ENCODE assay signal across 1 cellular context in the genomic region with DNA sequence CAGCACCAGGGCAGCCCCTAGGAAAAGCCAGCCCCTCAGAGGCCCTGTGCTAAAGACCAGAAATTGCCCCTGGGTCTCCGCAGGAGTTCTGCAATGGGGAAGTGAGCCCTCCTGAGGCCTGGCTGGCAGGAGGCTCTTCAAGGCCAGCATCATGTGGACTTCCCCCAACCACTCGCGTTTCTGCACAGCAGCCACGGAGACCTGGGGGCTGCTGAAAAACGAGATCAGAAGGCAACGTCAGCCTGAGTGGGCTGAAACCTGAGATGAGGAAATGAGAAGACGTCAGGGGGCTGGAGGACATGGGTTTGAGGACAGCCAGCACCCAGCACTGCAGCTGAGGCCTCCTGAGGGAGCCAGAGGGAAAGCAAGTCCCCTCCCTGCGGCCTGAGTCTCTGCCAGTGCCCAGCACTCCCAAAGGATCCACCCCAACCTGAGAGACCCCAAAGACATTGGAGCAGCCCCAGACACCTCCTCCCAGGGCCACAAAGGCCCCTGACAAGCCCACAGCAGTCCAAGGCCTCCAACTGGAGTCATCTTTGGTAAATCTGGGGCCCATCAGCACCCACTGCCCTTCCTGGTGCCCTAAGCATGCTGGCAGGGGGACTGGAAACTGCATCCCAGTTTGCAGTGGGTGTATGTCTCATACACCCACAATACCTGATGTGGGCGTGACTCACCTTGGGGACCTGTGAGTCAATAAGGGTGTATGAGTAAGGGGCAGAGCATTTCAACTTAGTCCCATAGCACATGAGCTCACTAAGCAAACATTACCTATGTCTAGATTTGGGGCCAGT.
TF ChIP-seq lines count a peak whose summit lies in the region.

No MANE protein-coding gene starts in this region.

TF ChIP-seq in HCT116, 20 proteins besides CTCF, POLR2A, EP300 and RAD21 (continued from another document):
- TF ChIP-seq, protein P1, sequence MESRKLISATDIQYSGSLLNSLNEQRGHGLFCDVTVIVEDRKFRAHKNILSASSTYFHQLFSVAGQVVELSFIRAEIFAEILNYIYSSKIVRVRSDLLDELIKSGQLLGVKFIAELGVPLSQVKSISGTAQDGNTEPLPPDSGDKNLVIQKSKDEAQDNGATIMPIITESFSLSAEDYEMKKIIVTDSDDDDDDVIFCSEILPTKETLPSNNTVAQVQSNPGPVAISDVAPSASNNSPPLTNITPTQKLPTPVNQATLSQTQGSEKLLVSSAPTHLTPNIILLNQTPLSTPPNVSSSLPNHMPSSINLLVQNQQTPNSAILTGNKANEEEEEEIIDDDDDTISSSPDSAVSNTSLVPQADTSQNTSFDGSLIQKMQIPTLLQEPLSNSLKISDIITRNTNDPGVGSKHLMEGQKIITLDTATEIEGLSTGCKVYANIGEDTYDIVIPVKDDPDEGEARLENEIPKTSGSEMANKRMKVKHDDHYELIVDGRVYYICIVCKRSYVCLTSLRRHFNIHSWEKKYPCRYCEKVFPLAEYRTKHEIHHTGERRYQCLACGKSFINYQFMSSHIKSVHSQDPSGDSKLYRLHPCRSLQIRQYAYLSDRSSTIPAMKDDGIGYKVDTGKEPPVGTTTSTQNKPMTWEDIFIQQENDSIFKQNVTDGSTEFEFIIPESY (IDR thresholded peaks at IDR 0.05; ENCODE audit: extremely low read depth, insufficient replicate concordance, low read length) = no peak
- TF ChIP-seq CBX3 (IDR thresholded peaks at IDR 0.05; ENCODE audit: low read depth) = no peak
- TF ChIP-seq POLR2AphosphoS5 (IDR thresholded peaks at IDR 0.05; ENCODE audit: low read depth, low read length) = peak; percentile 71
- 0 out of 2 replicates have a peak, but pooled peaks have one; percentile 4 for TF ChIP-seq ZFX (IDR thresholded peaks at IDR 0.05)
- no peak for TF ChIP-seq SRF (IDR thresholded peaks at IDR 0.05; ENCODE audit: low read depth)
- TF ChIP-seq SIN3A (IDR thresholded peaks at IDR 0.05; ENCODE audit: low read depth) = no peak
TF ChIP-seq in HCT116: peak in this region for 2.
